In genomic region chr2:64100584-64100983, GRCh38 we compare ENCODE assay signal across 7 cellular contexts. TPM values are rescaled to one million over a fixed set of nuclear protein-coding genes. Genes with fewer than 3 reads are reported as not detected.
DNase-seq lines count a peak whose midpoint lies in the region; ATAC-seq lines count a peak whose summit lies in the region.
"Not testable (repeated sequence)": the region's sequence is repeated elsewhere in the genome, so short reads cannot be mapped to it uniquely, and the experiment has no call there.

No MANE protein-coding gene starts in this region.

- peak overlapping the region; percentile 91 for H3K27ac Mint-ChIP-seq in activated T-helper 17 cell treated with anti-CD3 and anti-CD28 coated beads, Interleukin-2, amount 50 U/mL, for 72 hours
- peak overlapping the region; percentile 79 for H3K27ac Mint-ChIP-seq in memory B cell

- ATAC-seq in GM18511 (IDR thresholded peaks at IDR 0.05; ENCODE audit: unreplicated experiment) (peak; percentile 61), GM21447 (IDR thresholded peaks at IDR 0.05; ENCODE audit: unreplicated experiment) (peak; percentile 38), HG02852 (IDR thresholded peaks at IDR 0.05; ENCODE audit: unreplicated experiment) (peak; percentile 65)
- not testable (repeated sequence) for ATAC-seq in activated T-helper 17 cell treated with anti-CD3 and anti-CD28 coated beads, Interleukin-2, amount 50 U/mL, for 72 hours (replicated peaks); memory B cell (ENCODE audit: low read depth)

- H3K9me3 Mint-ChIP-seq in activated T-helper 17 cell treated with anti-CD3 and anti-CD28 coated beads, Interleukin-2, amount 50 U/mL, for 72 hours; memory B cell: not testable (repeated sequence)

- H3K27me3 Mint-ChIP-seq in activated T-helper 17 cell treated with anti-CD3 and anti-CD28 coated beads, Interleukin-2, amount 50 U/mL, for 72 hours; memory B cell: not testable (repeated sequence)

- peaks cover 99% of the 10 kb centered on the region for H3K36me3 Mint-ChIP-seq in activated T-helper 17 cell treated with anti-CD3 and anti-CD28 coated beads, Interleukin-2, amount 50 U/mL, for 72 hours (ENCODE audit: low read depth)
- peaks cover 35% of the 10 kb centered on the region for H3K36me3 Mint-ChIP-seq in memory B cell

- peak overlapping the region; percentile 34 for H3K4me3 Mint-ChIP-seq in activated T-helper 17 cell treated with anti-CD3 and anti-CD28 coated beads, Interleukin-2, amount 50 U/mL, for 72 hours
- H3K4me3 Mint-ChIP-seq in memory B cell = not testable (repeated sequence)

- H3K4me1 Mint-ChIP-seq in activated T-helper 17 cell treated with anti-CD3 and anti-CD28 coated beads, Interleukin-2, amount 50 U/mL, for 72 hours = peaks cover 14% of the 10 kb centered on the region
- peaks cover 25% of the 10 kb centered on the region for H3K4me1 Mint-ChIP-seq in memory B cell

- peak; percentile 68 for DNase-seq in NAMALWA (ENCODE audit: low spot score)
- DNase-seq in activated CD4-positive, alpha-beta T cell treated with anti-CD3 and anti-CD28 coated beads for 48 hours = peak; percentile 22
- DNase-seq in memory B cell (ENCODE audit: low spot score in 2 of 2) = not testable (repeated sequence)

RNA-seq across cellular contexts. Expression of gene PELI1, which starts 43.6 kb away (rescaled TPM):
- total RNA-seq in activated T-helper 17 cell treated with anti-CD3 and anti-CD28 coated beads, Interleukin-2, amount 50 U/mL, for 72 hours = 10 to 100 TPM; 57.4 to 59.7 TPM
